ENCODE assay signal across 8 cellular contexts in genomic region chr1:210143465-210144062, GRCh38.
DNase-seq lines count a peak whose midpoint lies in the region; ATAC-seq lines count a peak whose summit lies in the region.

No MANE protein-coding gene starts in this region.

- ATAC-seq in left lobe of liver: peak; percentile 79
- no peak for ATAC-seq in HG02588 (IDR thresholded peaks at IDR 0.05; ENCODE audit: unreplicated experiment)

- DNase-seq in NCI-H187 (lab: John Stamatoyannopoulos, UW) (peak; percentile 1 to 13), NCI-H187 treated with DMSO at 0.1 percent for 48 hours (lab: John Stamatoyannopoulos, UW) (no peak), NAMALWA (ENCODE audit: low spot score) (peak; percentile 60), T1000 (lab: John Stamatoyannopoulos, UW) (peak; percentile 59), cerebellar cortex (ENCODE audit: low spot score) (peak; percentile 73), left lobe of liver (ENCODE audit: low spot score) (peak; percentile 61)
- DNase-seq in stimulated activated CD8-positive, alpha-beta memory T cell treated with anti-CD3 and anti-CD28 coated beads, Interleukin-12 subunit alpha, Interleukin-12 subunit beta, amount 100 ng/mL, for 1 hour (ENCODE audit: low read depth): peak; percentile 6
